Comparison of ENCODE assay signal across 19 cellular contexts in genomic region chr3:41216993-41217392, GRCh38. TPM values are rescaled to one million over a fixed set of nuclear protein-coding genes. Genes with fewer than 3 reads are reported as not detected.
DNase-seq lines count a peak whose midpoint lies in the region; ATAC-seq and TF ChIP-seq lines count a peak whose summit lies in the region.
"Had no signal": no experiment of that assay in that cellular context is flagged by ENCODE, and none has a peak within 500 bp of the region (broad histone marks: within the 10 kb centered on the region; RNA-seq: fewer than 3 reads in every experiment).

No MANE protein-coding gene starts in this region.

- in situ Hi-C loops in KBM-7 (cut with MboI; ENCODE audit: low pct_unique_long_range_greater_than_20kb, low sequenced_read_pairs) = no loop called here

- peaks cover 92% of the 10 kb centered on the region for H4K20me1 ChIP-seq in PC-3 (ENCODE audit: low read length)
- peaks cover 100% of the 10 kb centered on the region for H4K20me1 ChIP-seq in smooth muscle cell (ENCODE audit: low read depth)

- CTCF ChIA-PET in PC-3 (lab: Charles Lee) = no interaction called here

- peak overlapping the region; percentile 33 for H3K4me3 Mint-ChIP-seq in activated T-cell treated with anti-CD3 and anti-CD28 coated beads, Interleukin-2, amount 50 U/mL, for 4 hours
- H3K4me3 Mint-ChIP-seq: neural progenitor cell had no signal

- H3F3A ChIP-seq in PC-3 (ENCODE audit: low read length, unreplicated experiment) (no peaks in the 10 kb centered on the region), smooth muscle cell (ENCODE audit: low read depth) (peaks cover 12% of the 10 kb centered on the region)

- H3K4me1 Mint-ChIP-seq in activated T-cell treated with anti-CD3 and anti-CD28 coated beads, Interleukin-2, amount 50 U/mL, for 4 hours (ENCODE audit: low read depth) = peaks cover 90% of the 10 kb centered on the region

- H2AFZ ChIP-seq in PC-3 (ENCODE audit: low read length) (no peak overlapping the region), smooth muscle cell (ENCODE audit: low read depth) (no peak overlapping the region)
- H2AFZ ChIP-seq: neural progenitor cell had no signal

- BruUV-seq in PC-3 (replicated peaks; lab: Mats Ljungman, UMichigan) = no TSS peak

- H3K36me3 ChIP-seq in PC-3 (ENCODE audit: low read depth, low read length) = no peaks in the 10 kb centered on the region
- H3K36me3 ChIP-seq in smooth muscle cell (ENCODE audit: low read depth) = no peaks in the 10 kb centered on the region
- H3K36me3 ChIP-seq: ascending aorta, esophagus squamous epithelium, neural progenitor cell, sigmoid colon, SJSA1, uterus had no signal

- DNase-seq in activated T-cell treated with anti-CD3 and anti-CD28 coated beads, Interleukin-2, amount 50 U/mL, for 4 hours = no peak
- DNase-seq in activated T-cell treated with anti-CD3 and anti-CD28 coated beads for 4 hours (no peak), PC-3 (peak; percentile 10), fibroblast of villous mesenchyme (ENCODE audit: low read depth) (peak; percentile 52), smooth muscle cell (lab: John Stamatoyannopoulos, UW; ENCODE audit: unreplicated experiment) (no peak), dorsolateral prefrontal cortex (no peak), Right ventricle myocardium inferior (ENCODE audit: missing footprints) (no peak), KBM-7 (no peak)
- DNase-seq: DMS 273 treated with DMSO at 0.1 percent for 48 hours; esophagus squamous epithelium; GOT3; NCI-H1105; NCI-H226; sigmoid colon; stimulated activated naive CD4-positive, alpha-beta T cell treated with Interleukin-2 at 50 U/mL for 16 hours; uterus had no signal

- H3K4me2 ChIP-seq in PC-3 (ENCODE audit: low read length) (no peak overlapping the region), smooth muscle cell (peak overlapping the region; percentile 16)
- H3K4me2 ChIP-seq: neural progenitor cell had no signal

- H3K9me3 Mint-ChIP-seq in activated T-cell treated with anti-CD3 and anti-CD28 coated beads, Interleukin-2, amount 50 U/mL, for 4 hours = no peaks in the 10 kb centered on the region

- WGBS in smooth muscle cell (ENCODE audit: low lambda C conversion rate) = 24% methylated on average over 1 of the region's 1 CpG

- no peak overlapping the region for H3K9ac ChIP-seq in PC-3 (ENCODE audit: low read length)
- H3K9ac ChIP-seq in smooth muscle cell (ENCODE audit: low read depth) = no peak overlapping the region
- H3K9ac ChIP-seq: neural progenitor cell had no signal

- ATAC-seq in activated T-cell treated with anti-CD3 and anti-CD28 coated beads, Interleukin-2, amount 50 U/mL, for 4 hours = no peak
- ATAC-seq in PC-3 (peak; percentile 58; the same call in 1 of the 2 replicates), Right ventricle myocardium inferior (no peak)

- H3K27me3 ChIP-seq in PC-3 (ENCODE audit: low read length) (no peaks in the 10 kb centered on the region), smooth muscle cell (ENCODE audit: low read depth) (no peaks in the 10 kb centered on the region), dorsolateral prefrontal cortex (no peaks in the 10 kb centered on the region)
- H3K27me3 ChIP-seq: ascending aorta, esophagus squamous epithelium, neural progenitor cell, sigmoid colon, SJSA1, uterus had no signal

- peaks cover 12% of the 10 kb centered on the region for H3K36me3 Mint-ChIP-seq in activated T-cell treated with anti-CD3 and anti-CD28 coated beads, Interleukin-2, amount 50 U/mL, for 4 hours (ENCODE audit: insufficient read depth)

- POLR2A ChIA-PET in PC-3 (lab: Charles Lee; ENCODE audit: unreplicated experiment) = interaction anchor here (0.7 kb wide), 1 partner anchor 18 kb away, joined by 4 read pairs; the partner anchor contains the start of gene CTNNB1

- H3K4me3 ChIP-seq in PC-3 (ENCODE audit: low read length) = no peak overlapping the region
- no peak overlapping the region for H3K4me3 ChIP-seq in fibroblast of villous mesenchyme (ENCODE audit: low read depth, low read length)
- H3K4me3 ChIP-seq in smooth muscle cell = no peak overlapping the region
- no peak overlapping the region for H3K4me3 ChIP-seq in dorsolateral prefrontal cortex
- H3K4me3 ChIP-seq: ascending aorta, esophagus squamous epithelium, neural progenitor cell, sigmoid colon, SJSA1, uterus had no signal

- H3K27ac ChIP-seq in PC-3 (ENCODE audit: low read length) (no peak overlapping the region), smooth muscle cell (ENCODE audit: low read depth) (peak overlapping the region; percentile 15), dorsolateral prefrontal cortex (peak overlapping the region in 1 of 59 donors; percentile 12)
- H3K27ac ChIP-seq: ascending aorta, esophagus squamous epithelium, neural progenitor cell, sigmoid colon, SJSA1, uterus had no signal

- intact Hi-C loops in PC-3 (cut with micrococcal nuclease) (no loop called here), dorsolateral prefrontal cortex (cut with DNase I) (no loop called here), Right ventricle myocardium inferior (cut with DNase I) (no loop called here)

- H3K79me2 ChIP-seq in PC-3 (ENCODE audit: low read length) = peaks cover 100% of the 10 kb centered on the region
- peaks cover 100% of the 10 kb centered on the region for H3K79me2 ChIP-seq in smooth muscle cell (ENCODE audit: low read depth)

- no peak for TF ChIP-seq CTCF in PC-3 (conservative IDR thresholded peaks at IDR 0.05; ENCODE audit: low read depth, low read length)
- TF ChIP-seq CTCF in fibroblast of villous mesenchyme (IDR thresholded peaks at IDR 0.05; ENCODE audit: insufficient read depth, low read depth, low read length) = no peak
- no peak for TF ChIP-seq CTCF in smooth muscle cell (IDR thresholded peaks at IDR 0.05; ENCODE audit: borderline replicate concordance, insufficient read depth, poor library complexity, severe bottlenecking)
- TF ChIP-seq CTCF in dorsolateral prefrontal cortex (IDR thresholded peaks at IDR 0.05 in 54 of 56, conservative IDR thresholded peaks at IDR 0.05 in 2 of 56; ENCODE audit: low read depth in 1 of 56, partially characterized antibody in 56 of 56) = no peak

- no peaks in the 10 kb centered on the region for H3K27me3 Mint-ChIP-seq in activated T-cell treated with anti-CD3 and anti-CD28 coated beads, Interleukin-2, amount 50 U/mL, for 4 hours (ENCODE audit: low read depth)

- no peaks in the 10 kb centered on the region for H3K9me2 ChIP-seq in PC-3 (replicated peaks; ENCODE audit: low read length)

- no peaks in the 10 kb centered on the region for H3K9me3 ChIP-seq in PC-3 (ENCODE audit: low read length)
- no peaks in the 10 kb centered on the region for H3K9me3 ChIP-seq in smooth muscle cell (replicated peaks; ENCODE audit: low read depth)
- H3K9me3 ChIP-seq: ascending aorta, esophagus squamous epithelium, sigmoid colon, SJSA1, uterus had no signal

- H3K4me1 ChIP-seq in PC-3 (ENCODE audit: insufficient read depth, low read length) = peaks cover 24% of the 10 kb centered on the region
- peaks cover 19% of the 10 kb centered on the region for H3K4me1 ChIP-seq in smooth muscle cell (ENCODE audit: low read depth)

RNA-seq across cellular contexts. Expression of gene CTNNB1, which starts 17.7 kb away (rescaled TPM):
- total RNA-seq in activated T-cell treated with anti-CD3 and anti-CD28 coated beads, Interleukin-2, amount 50 U/mL, for 4 hours = 100 to 1,000 TPM; 132 to 190 (median 168) TPM
- total RNA-seq in PC-3 (2014; rRNA removed) (460 and 474 TPM in 2 replicates), fibroblast of villous mesenchyme (759 and 921 TPM in 2 replicates), smooth muscle cell (854 and 957 TPM in 2 replicates), dorsolateral prefrontal cortex (100 to 1,000 TPM; 196 to 326 (median 252) TPM), Right ventricle myocardium inferior (160 TPM)
- polyA plus RNA-seq in smooth muscle cell = 162 and 167 TPM in 2 replicates

Comparison
In these comparisons a context has a peak if more than half of its experiments do, and no peak if none do; other contexts are left out.
1. DNase-seq: peak in PC-3 (single experiment) and fibroblast of villous mesenchyme (single experiment); none in activated T-cell treated with anti-CD3 and anti-CD28 coated beads, Interleukin-2, amount 50 U/mL, for 4 hours (single experiment), activated T-cell treated with anti-CD3 and anti-CD28 coated beads for 4 hours (single experiment), smooth muscle cell (single experiment), dorsolateral prefrontal cortex (0 of 10), Right ventricle myocardium inferior (single experiment) and KBM-7 (single experiment).